In the genomic region with DNA sequence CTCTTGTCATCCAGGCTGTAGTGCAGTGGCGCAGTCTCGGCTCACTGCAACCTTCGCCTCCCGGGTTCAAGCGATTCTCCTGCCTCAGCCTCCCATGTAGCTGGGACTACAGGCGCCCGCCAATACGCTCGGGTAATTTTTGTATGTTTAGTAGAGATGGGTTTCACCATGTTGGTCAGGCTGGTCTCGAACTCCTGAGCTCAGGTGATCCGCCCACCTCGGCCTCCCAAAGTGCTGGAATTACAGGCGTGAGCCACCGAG, we compare ENCODE assay signal across 8 cellular contexts. TPM values are rescaled to one million over a fixed set of nuclear protein-coding genes. Genes with fewer than 3 reads are reported as not detected.
A peak's percentile ranks its signal among the peaks of the same experiment; 100 is the strongest.
DNase-seq lines count a peak whose midpoint lies in the region; ATAC-seq and TF ChIP-seq lines count a peak whose summit lies in the region.
"Not testable (repeated sequence)": the region's sequence is repeated elsewhere in the genome, so short reads cannot be mapped to it uniquely, and the experiment has no call there.

No MANE protein-coding gene starts in this region.

- H4K5ac ChIP-seq in mesendoderm (ENCODE audit: low read length): not testable (repeated sequence)

- H3K79me2 ChIP-seq in mesendoderm (ENCODE audit: control insufficient read depth, insufficient read depth, low read length): not testable (repeated sequence)

- peak overlapping the region; percentile 93 for H3K56ac ChIP-seq in mesendoderm (ENCODE audit: low read length)

- no CpG with 5 or more reads among the region's 14 CpGs for WGBS in mesendoderm (ENCODE audit: extremely low coverage, insufficient coverage, low lambda C conversion rate)

- DNase-seq in Caco-2; MG63; activated CD8-positive, alpha-beta T cell treated with anti-CD3 and anti-CD28 coated beads for 36 hours; breast epithelium (ENCODE audit: low spot score in 2 of 2); fibroblast of the aortic adventitia (ENCODE audit: low read depth); mesendoderm; type B pancreatic cell (ENCODE audit: extremely low spot score, unreplicated experiment): not testable (repeated sequence)

- peak overlapping the region; percentile 93 for H3K4ac ChIP-seq in mesendoderm (ENCODE audit: low read depth, low read length)

- ATAC-seq in activated CD8-positive, alpha-beta T cell treated with anti-CD3 and anti-CD28 coated beads for 36 hours: not testable (repeated sequence)

- H3K27ac Mint-ChIP-seq in Caco-2 (ENCODE audit: unreplicated experiment): peak overlapping the region; percentile 96
- H3K27ac Mint-ChIP-seq in activated CD8-positive, alpha-beta T cell treated with anti-CD3 and anti-CD28 coated beads for 36 hours: peak overlapping the region; percentile 96
- H3K27ac Mint-ChIP-seq in type B pancreatic cell: peak overlapping the region; percentile 100

- H3K36me3 Mint-ChIP-seq in Caco-2 (ENCODE audit: insufficient read depth, unreplicated experiment); activated CD8-positive, alpha-beta T cell treated with anti-CD3 and anti-CD28 coated beads for 36 hours (ENCODE audit: low read depth); type B pancreatic cell: not testable (repeated sequence)

- peak overlapping the region; percentile 52 for H3K4me3 ChIP-seq in Caco-2 (ENCODE audit: low read depth, low read length)
- H3K4me3 ChIP-seq in MG63: peak overlapping the region; percentile 49
- H3K4me3 ChIP-seq in breast epithelium: peak overlapping the region; percentile 74 to 93 (median 82)
- peak overlapping the region; percentile 75 for H3K4me3 ChIP-seq in fibroblast of the aortic adventitia (ENCODE audit: low read depth, low read length)
- H3K4me3 ChIP-seq in mesendoderm (ENCODE audit: low read length): not testable (repeated sequence)
- peak overlapping the region; percentile 65 for H3K4me3 ChIP-seq in rectal smooth muscle tissue (ENCODE audit: low read length)

- not testable (repeated sequence) for H2AK5ac ChIP-seq in mesendoderm (ENCODE audit: low read length)

- not testable (repeated sequence) for H2BK120ac ChIP-seq in mesendoderm (ENCODE audit: low read depth, low read length)

- TF ChIP-seq CTCF in Caco-2 (IDR thresholded peaks at IDR 0.05; ENCODE audit: insufficient read depth in 1 of 2, low read depth in 1 of 2, low read length in 1 of 2, severe bottlenecking in 1 of 2, unreplicated experiment in 1 of 2); activated CD8-positive, alpha-beta T cell treated with anti-CD3 and anti-CD28 coated beads for 36 hours (IDR thresholded peaks at IDR 0.05); breast epithelium (IDR thresholded peaks at IDR 0.05); fibroblast of the aortic adventitia (IDR thresholded peaks at IDR 0.05; ENCODE audit: insufficient read depth, low read length); type B pancreatic cell (conservative IDR thresholded peaks at IDR 0.05): not testable (repeated sequence)

- H3K23ac ChIP-seq in mesendoderm (ENCODE audit: low read length): not testable (repeated sequence)

- not testable (repeated sequence) for H3K79me1 ChIP-seq in mesendoderm (ENCODE audit: low read length)

- not testable (repeated sequence) for H4K8ac ChIP-seq in mesendoderm (ENCODE audit: low read depth, low read length)

- BruUV-seq in Caco-2 (replicated peaks; lab: Mats Ljungman, UMichigan): TSS peak; percentile 59

- H3K18ac ChIP-seq in mesendoderm (ENCODE audit: low read length): not testable (repeated sequence)

- not testable (repeated sequence) for H3K4me2 ChIP-seq in mesendoderm (ENCODE audit: low read length)

- not testable (repeated sequence) for H3K9me3 Mint-ChIP-seq in Caco-2 (ENCODE audit: unreplicated experiment); activated CD8-positive, alpha-beta T cell treated with anti-CD3 and anti-CD28 coated beads for 36 hours; type B pancreatic cell

- not testable (repeated sequence) for H2BK5ac ChIP-seq in mesendoderm (ENCODE audit: low read length)

- TF ChIP-seq POLR2A in breast epithelium (IDR thresholded peaks at IDR 0.05): not testable (repeated sequence)

- CTCF ChIA-PET in Caco-2 (lab: Charles Lee): interaction anchor here (0.7 kb wide), 1 partner anchor 28 kb away, joined by 3 read pairs; no protein-coding TSS in a partner anchor
- CTCF ChIA-PET in activated CD8-positive, alpha-beta T cell treated with anti-CD3 and anti-CD28 coated beads for 36 hours (lab: Charles Lee): interaction anchor here (3.8 kb wide), 1 partner anchor 12 kb away, joined by 24 read pairs; a partner anchor contains a TSS

- H3K4me3 Mint-ChIP-seq in Caco-2 (ENCODE audit: unreplicated experiment) (peak overlapping the region; percentile 88), type B pancreatic cell (peak overlapping the region; percentile 96)
- H3K4me3 Mint-ChIP-seq in activated CD8-positive, alpha-beta T cell treated with anti-CD3 and anti-CD28 coated beads for 36 hours: peak overlapping the region; percentile 94

- not testable (repeated sequence) for H3K36me3 ChIP-seq in Caco-2 (ENCODE audit: control insufficient read depth, insufficient read depth, low read length); MG63; breast epithelium; mesendoderm (ENCODE audit: control insufficient read depth, insufficient read depth, low read length); rectal smooth muscle tissue (ENCODE audit: control insufficient read depth, insufficient read depth, low read length)

- intact Hi-C loops in Caco-2 (cut with micrococcal nuclease; ENCODE audit: unreplicated experiment): loop anchor here (10.0 kb wide), 1 partner anchor 222 kb away; a partner anchor contains a TSS
- intact Hi-C loops in activated CD8-positive, alpha-beta T cell treated with anti-CD3 and anti-CD28 coated beads for 36 hours (cut with micrococcal nuclease): loop anchor here (5.0 kb wide), 1 partner anchor 81 kb away; no protein-coding TSS in a partner anchor
- intact Hi-C loops in breast epithelium (cut with DNase I; ENCODE audit: low total_unique reads): not testable (repeated sequence)

- H2BK15ac ChIP-seq in mesendoderm (replicated peaks; ENCODE audit: low read depth): not testable (repeated sequence)

- peak overlapping the region; percentile 96 to 100 for H3K27ac ChIP-seq in breast epithelium
- not testable (repeated sequence) for H3K27ac ChIP-seq in mesendoderm (ENCODE audit: low read depth, low read length)
- H3K27ac ChIP-seq in rectal smooth muscle tissue (ENCODE audit: low read depth, low read length): peak overlapping the region; percentile 89

- not testable (repeated sequence) for H3K4me1 Mint-ChIP-seq in Caco-2 (ENCODE audit: low read depth, unreplicated experiment)
- H3K4me1 Mint-ChIP-seq in activated CD8-positive, alpha-beta T cell treated with anti-CD3 and anti-CD28 coated beads for 36 hours (ENCODE audit: low read depth): peaks cover 28% of the 10 kb centered on the region
- H3K4me1 Mint-ChIP-seq in type B pancreatic cell (ENCODE audit: unreplicated experiment): peaks cover 21% of the 10 kb centered on the region

- POLR2A ChIA-PET in Caco-2 (lab: Charles Lee): interaction anchor here (0.6 to 2.4 kb wide), 3 partner anchors 11 to 129 kb away, joined by 3 to 32 read pairs (median 8); a partner anchor contains a TSS
- POLR2A ChIA-PET in activated CD8-positive, alpha-beta T cell treated with anti-CD3 and anti-CD28 coated beads for 36 hours (lab: Charles Lee): interaction anchor here (0.6 to 4.8 kb wide), 2 partner anchors 11 to 18 kb away, joined by 3 to 85 read pairs; a partner anchor contains a TSS

- not testable (repeated sequence) for H3K9me3 ChIP-seq in Caco-2, MG63, breast epithelium

- H3K4me1 ChIP-seq in Caco-2; breast epithelium; mesendoderm (ENCODE audit: control insufficient read depth, low read depth, low read length); rectal smooth muscle tissue (ENCODE audit: control insufficient read depth, insufficient read depth, low read length): not testable (repeated sequence)

- H3K9ac ChIP-seq in mesendoderm (ENCODE audit: low read length): peak overlapping the region; percentile 91
- not testable (repeated sequence) for H3K9ac ChIP-seq in rectal smooth muscle tissue (ENCODE audit: low read length)

- not testable (repeated sequence) for H3K27me3 Mint-ChIP-seq in Caco-2 (ENCODE audit: insufficient read depth, unreplicated experiment); activated CD8-positive, alpha-beta T cell treated with anti-CD3 and anti-CD28 coated beads for 36 hours; type B pancreatic cell

- not testable (repeated sequence) for H3K27me3 ChIP-seq in Caco-2 (replicated peaks; ENCODE audit: control insufficient read depth, insufficient read depth, low read length); MG63; breast epithelium; mesendoderm (ENCODE audit: insufficient read depth, low read length, poor library complexity); rectal smooth muscle tissue (ENCODE audit: control insufficient read depth, insufficient read depth, low read length)

RNA-seq across cellular contexts. Expression of a gene that starts 11.1 kb away (rescaled TPM):
- total RNA-seq in Caco-2 (2022): 46.4 and 47.3 TPM in 2 replicates
- 3.3 and 4.8 TPM in 2 replicates for total RNA-seq in MG63 (2014; rRNA removed; shearing (Covaris generic); ENCODE audit: low replicate concordance)
- total RNA-seq in activated CD8-positive, alpha-beta T cell treated with anti-CD3 and anti-CD28 coated beads for 36 hours: 10 to 100 TPM; 59.8 to 60.3 TPM
- total RNA-seq in breast epithelium: 10 to 100 TPM; 46.9 to 56.6 (median 51.2) TPM
- 20.5 and 24.3 TPM in 2 replicates for total RNA-seq in fibroblast of the aortic adventitia (ENCODE audit: low replicate concordance)
- 15.8 TPM for polyA plus RNA-seq in mesendoderm (2013, experiment 1 of 2)
- polyA plus RNA-seq in mesendoderm (2013, experiment 2 of 2): 15.8 TPM
- total RNA-seq in type B pancreatic cell (ENCODE audit: low replicate concordance): 66.5 and 79.4 TPM in 2 replicates

RNA-seq across cellular contexts. Expression of a gene that starts 29.0 kb away (rescaled TPM):
- total RNA-seq in Caco-2 (2022): 1.8 and 1.9 TPM in 2 replicates
- total RNA-seq in MG63 (2014; rRNA removed; shearing (Covaris generic); ENCODE audit: low replicate concordance): 4.7 and 6.2 TPM in 2 replicates
- 1 to 10 TPM; 2.5 to 2.8 TPM for total RNA-seq in activated CD8-positive, alpha-beta T cell treated with anti-CD3 and anti-CD28 coated beads for 36 hours
- 1 to 10 TPM in 2 of 3 donors, under 1 TPM in 1; 0.66 to 1.4 (median 1.2) TPM for total RNA-seq in breast epithelium
- 1.9 and 2.0 TPM in 2 replicates for total RNA-seq in fibroblast of the aortic adventitia (ENCODE audit: low replicate concordance)
- polyA plus RNA-seq in mesendoderm (2013, experiment 1 of 2): 3.9 TPM
- 4.1 TPM for polyA plus RNA-seq in mesendoderm (2013, experiment 2 of 2)
- 2.1 and 2.3 TPM in 2 replicates for total RNA-seq in type B pancreatic cell (ENCODE audit: low replicate concordance)
